1 cellular context compared by ENCODE assay signal in the genomic region with DNA sequence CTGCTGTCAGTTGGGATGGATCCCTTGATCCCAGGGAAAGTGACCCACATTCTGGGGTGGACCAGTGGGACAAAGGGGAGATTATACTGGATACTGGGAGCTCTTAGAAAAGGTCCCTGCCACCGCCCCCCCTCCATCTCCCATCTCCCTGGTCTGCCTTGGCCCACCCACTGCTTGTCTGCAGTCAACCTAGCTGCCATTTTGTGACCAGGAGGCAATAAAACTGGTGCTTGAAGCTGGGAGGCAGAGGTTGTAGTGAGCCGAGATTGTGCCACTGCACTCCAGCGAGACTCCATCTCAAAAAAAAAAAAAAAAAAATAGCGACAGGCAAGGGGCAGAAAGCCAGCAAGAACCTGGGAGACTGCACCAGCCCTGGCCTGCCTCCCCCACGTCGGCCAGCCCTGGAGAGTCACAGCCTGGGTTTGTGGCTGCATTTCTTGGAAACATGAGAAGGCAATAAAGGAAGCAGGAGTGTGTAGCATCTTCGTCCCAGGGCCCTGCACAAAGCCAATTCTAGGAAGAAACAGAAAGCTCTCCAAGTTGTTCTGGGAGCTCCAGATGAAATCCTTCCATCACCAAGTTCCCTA.
A peak's percentile ranks its signal among the peaks of the same experiment; 100 is the strongest.
TF ChIP-seq lines count a peak whose summit lies in the region.

No MANE protein-coding gene starts in this region.

TF ChIP-seq in K562, 482 proteins besides CTCF, POLR2A, EP300 and RAD21 (continued from another document and continues in another):
- TF ChIP-seq, protein P1, sequence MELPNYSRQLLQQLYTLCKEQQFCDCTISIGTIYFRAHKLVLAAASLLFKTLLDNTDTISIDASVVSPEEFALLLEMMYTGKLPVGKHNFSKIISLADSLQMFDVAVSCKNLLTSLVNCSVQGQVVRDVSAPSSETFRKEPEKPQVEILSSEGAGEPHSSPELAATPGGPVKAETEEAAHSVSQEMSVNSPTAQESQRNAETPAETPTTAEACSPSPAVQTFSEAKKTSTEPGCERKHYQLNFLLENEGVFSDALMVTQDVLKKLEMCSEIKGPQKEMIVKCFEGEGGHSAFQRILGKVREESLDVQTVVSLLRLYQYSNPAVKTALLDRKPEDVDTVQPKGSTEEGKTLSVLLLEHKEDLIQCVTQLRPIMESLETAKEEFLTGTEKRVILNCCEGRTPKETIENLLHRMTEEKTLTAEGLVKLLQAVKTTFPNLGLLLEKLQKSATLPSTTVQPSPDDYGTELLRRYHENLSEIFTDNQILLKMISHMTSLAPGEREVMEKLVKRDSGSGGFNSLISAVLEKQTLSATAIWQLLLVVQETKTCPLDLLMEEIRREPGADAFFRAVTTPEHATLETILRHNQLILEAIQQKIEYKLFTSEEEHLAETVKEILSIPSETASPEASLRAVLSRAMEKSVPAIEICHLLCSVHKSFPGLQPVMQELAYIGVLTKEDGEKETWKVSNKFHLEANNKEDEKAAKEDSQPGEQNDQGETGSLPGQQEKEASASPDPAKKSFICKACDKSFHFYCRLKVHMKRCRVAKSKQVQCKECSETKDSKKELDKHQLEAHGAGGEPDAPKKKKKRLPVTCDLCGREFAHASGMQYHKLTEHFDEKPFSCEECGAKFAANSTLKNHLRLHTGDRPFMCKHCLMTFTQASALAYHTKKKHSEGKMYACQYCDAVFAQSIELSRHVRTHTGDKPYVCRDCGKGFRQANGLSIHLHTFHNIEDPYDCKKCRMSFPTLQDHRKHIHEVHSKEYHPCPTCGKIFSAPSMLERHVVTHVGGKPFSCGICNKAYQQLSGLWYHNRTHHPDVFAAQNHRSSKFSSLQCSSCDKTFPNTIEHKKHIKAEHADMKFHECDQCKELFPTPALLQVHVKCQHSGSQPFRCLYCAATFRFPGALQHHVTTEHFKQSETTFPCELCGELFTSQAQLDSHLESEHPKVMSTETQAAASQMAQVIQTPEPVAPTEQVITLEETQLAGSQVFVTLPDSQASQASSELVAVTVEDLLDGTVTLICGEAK (IDR thresholded peaks at IDR 0.05): no peak
- TF ChIP-seq, protein P1 (CRISPR knock-in tag; IDR thresholded peaks at IDR 0.05): no peak
- TF ChIP-seq ILK (tag; IDR thresholded peaks at IDR 0.05; ENCODE audit: borderline replicate concordance, low read depth) (no peak), COPS2 (conservative IDR thresholded peaks at IDR 0.05) (no peak), KLF10 (CRISPR knock-in tag; IDR thresholded peaks at IDR 0.05) (no peak), HDAC3 (IDR thresholded peaks at IDR 0.05; ENCODE audit: borderline replicate concordance, partially characterized antibody) (no peak), SMARCA4 (IDR thresholded peaks at IDR 0.05) (peak; percentile 81), TFAM (CRISPR knock-in tag; conservative IDR thresholded peaks at IDR 0.05) (no peak), ZNF263 (CRISPR knock-in tag; IDR thresholded peaks at IDR 0.05; ENCODE audit: borderline replicate concordance) (no peak), NEUROD1 (IDR thresholded peaks at IDR 0.05; ENCODE audit: borderline replicate concordance, low read depth, low read length, partially characterized antibody) (peak; percentile 46), ZNF41 (CRISPR knock-in tag; conservative IDR thresholded peaks at IDR 0.05) (no peak), RBBP5 (IDR thresholded peaks at IDR 0.05; ENCODE audit: borderline replicate concordance, insufficient read depth, low read length, poor library complexity, severe bottlenecking) (peak; percentile 52), SMAD1 (IDR thresholded peaks at IDR 0.05; ENCODE audit: low read depth, low read length, partially characterized antibody) (no peak), RBM15 (IDR thresholded peaks at IDR 0.05; ENCODE audit: insufficient read depth, low read length) (no peak), SOX6 (IDR thresholded peaks at IDR 0.05) (peak; percentile 67), EHMT2 (IDR thresholded peaks at IDR 0.05) (peak; percentile 23; the same call in 1 of the 2 replicates), KLF16 (IDR thresholded peaks at IDR 0.05) (peak; percentile 54; the same call in 1 of the 2 replicates), FOSL1 (tag; conservative IDR thresholded peaks at IDR 0.05) (peak; percentile 41; the same call in 1 of the 2 replicates), NCOA2 (IDR thresholded peaks at IDR 0.05; ENCODE audit: partially characterized antibody in 2 of 2) (no peak), ZNF316 (IDR thresholded peaks at IDR 0.05) (peak; percentile 63), RFX5 (IDR thresholded peaks at IDR 0.05; ENCODE audit: low read depth, low read length) (no peak), ZFP1 (CRISPR knock-in tag; IDR thresholded peaks at IDR 0.05) (no peak), CEBPG (CRISPR knock-in tag; IDR thresholded peaks at IDR 0.05) (no peak), CEBPG (tag; conservative IDR thresholded peaks at IDR 0.05 in 1 of 2, IDR thresholded peaks at IDR 0.05 in 1 of 2) (no peak), ZNF584 (CRISPR knock-in tag; IDR thresholded peaks at IDR 0.05; ENCODE audit: low read depth) (no peak), ARID2 (IDR thresholded peaks at IDR 0.05) (no peak), ZNF668 (CRISPR knock-in tag; IDR thresholded peaks at IDR 0.05) (no peak)
- TF ChIP-seq, protein P2, sequence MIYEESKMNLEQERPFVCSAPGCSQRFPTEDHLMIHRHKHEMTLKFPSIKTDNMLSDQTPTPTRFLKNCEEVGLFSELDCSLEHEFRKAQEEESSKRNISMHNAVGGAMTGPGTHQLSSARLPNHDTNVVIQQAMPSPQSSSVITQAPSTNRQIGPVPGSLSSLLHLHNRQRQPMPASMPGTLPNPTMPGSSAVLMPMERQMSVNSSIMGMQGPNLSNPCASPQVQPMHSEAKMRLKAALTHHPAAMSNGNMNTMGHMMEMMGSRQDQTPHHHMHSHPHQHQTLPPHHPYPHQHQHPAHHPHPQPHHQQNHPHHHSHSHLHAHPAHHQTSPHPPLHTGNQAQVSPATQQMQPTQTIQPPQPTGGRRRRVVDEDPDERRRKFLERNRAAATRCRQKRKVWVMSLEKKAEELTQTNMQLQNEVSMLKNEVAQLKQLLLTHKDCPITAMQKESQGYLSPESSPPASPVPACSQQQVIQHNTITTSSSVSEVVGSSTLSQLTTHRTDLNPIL (CRISPR knock-in tag; IDR thresholded peaks at IDR 0.05): no peak
- TF ChIP-seq, protein P3, sequence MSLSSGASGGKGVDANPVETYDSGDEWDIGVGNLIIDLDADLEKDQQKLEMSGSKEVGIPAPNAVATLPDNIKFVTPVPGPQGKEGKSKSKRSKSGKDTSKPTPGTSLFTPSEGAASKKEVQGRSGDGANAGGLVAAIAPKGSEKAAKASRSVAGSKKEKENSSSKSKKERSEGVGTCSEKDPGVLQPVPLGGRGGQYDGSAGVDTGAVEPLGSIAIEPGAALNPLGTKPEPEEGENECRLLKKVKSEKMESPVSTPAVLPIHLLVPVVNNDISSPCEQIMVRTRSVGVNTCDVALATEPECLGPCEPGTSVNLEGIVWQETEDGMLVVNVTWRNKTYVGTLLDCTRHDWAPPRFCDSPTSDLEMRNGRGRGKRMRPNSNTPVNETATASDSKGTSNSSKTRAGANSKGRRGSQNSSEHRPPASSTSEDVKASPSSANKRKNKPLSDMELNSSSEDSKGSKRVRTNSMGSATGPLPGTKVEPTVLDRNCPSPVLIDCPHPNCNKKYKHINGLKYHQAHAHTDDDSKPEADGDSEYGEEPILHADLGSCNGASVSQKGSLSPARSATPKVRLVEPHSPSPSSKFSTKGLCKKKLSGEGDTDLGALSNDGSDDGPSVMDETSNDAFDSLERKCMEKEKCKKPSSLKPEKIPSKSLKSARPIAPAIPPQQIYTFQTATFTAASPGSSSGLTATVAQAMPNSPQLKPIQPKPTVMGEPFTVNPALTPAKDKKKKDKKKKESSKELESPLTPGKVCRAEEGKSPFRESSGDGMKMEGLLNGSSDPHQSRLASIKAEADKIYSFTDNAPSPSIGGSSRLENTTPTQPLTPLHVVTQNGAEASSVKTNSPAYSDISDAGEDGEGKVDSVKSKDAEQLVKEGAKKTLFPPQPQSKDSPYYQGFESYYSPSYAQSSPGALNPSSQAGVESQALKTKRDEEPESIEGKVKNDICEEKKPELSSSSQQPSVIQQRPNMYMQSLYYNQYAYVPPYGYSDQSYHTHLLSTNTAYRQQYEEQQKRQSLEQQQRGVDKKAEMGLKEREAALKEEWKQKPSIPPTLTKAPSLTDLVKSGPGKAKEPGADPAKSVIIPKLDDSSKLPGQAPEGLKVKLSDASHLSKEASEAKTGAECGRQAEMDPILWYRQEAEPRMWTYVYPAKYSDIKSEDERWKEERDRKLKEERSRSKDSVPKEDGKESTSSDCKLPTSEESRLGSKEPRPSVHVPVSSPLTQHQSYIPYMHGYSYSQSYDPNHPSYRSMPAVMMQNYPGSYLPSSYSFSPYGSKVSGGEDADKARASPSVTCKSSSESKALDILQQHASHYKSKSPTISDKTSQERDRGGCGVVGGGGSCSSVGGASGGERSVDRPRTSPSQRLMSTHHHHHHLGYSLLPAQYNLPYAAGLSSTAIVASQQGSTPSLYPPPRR (CRISPR knock-in tag; IDR thresholded peaks at IDR 0.05; ENCODE audit: borderline replicate concordance): no peak
- TF ChIP-seq, protein P4, sequence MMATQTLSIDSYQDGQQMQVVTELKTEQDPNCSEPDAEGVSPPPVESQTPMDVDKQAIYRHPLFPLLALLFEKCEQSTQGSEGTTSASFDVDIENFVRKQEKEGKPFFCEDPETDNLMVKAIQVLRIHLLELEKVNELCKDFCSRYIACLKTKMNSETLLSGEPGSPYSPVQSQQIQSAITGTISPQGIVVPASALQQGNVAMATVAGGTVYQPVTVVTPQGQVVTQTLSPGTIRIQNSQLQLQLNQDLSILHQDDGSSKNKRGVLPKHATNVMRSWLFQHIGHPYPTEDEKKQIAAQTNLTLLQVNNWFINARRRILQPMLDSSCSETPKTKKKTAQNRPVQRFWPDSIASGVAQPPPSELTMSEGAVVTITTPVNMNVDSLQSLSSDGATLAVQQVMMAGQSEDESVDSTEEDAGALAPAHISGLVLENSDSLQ (IDR thresholded peaks at IDR 0.05): peak; percentile 24; the same call in 1 of the 2 replicates
- TF ChIP-seq, protein P5, sequence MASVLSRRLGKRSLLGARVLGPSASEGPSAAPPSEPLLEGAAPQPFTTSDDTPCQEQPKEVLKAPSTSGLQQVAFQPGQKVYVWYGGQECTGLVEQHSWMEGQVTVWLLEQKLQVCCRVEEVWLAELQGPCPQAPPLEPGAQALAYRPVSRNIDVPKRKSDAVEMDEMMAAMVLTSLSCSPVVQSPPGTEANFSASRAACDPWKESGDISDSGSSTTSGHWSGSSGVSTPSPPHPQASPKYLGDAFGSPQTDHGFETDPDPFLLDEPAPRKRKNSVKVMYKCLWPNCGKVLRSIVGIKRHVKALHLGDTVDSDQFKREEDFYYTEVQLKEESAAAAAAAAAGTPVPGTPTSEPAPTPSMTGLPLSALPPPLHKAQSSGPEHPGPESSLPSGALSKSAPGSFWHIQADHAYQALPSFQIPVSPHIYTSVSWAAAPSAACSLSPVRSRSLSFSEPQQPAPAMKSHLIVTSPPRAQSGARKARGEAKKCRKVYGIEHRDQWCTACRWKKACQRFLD (CRISPR knock-in tag; IDR thresholded peaks at IDR 0.05): no peak
- TF ChIP-seq, protein P6, sequence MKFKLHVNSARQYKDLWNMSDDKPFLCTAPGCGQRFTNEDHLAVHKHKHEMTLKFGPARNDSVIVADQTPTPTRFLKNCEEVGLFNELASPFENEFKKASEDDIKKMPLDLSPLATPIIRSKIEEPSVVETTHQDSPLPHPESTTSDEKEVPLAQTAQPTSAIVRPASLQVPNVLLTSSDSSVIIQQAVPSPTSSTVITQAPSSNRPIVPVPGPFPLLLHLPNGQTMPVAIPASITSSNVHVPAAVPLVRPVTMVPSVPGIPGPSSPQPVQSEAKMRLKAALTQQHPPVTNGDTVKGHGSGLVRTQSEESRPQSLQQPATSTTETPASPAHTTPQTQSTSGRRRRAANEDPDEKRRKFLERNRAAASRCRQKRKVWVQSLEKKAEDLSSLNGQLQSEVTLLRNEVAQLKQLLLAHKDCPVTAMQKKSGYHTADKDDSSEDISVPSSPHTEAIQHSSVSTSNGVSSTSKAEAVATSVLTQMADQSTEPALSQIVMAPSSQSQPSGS (CRISPR knock-in tag; IDR thresholded peaks at IDR 0.05): no peak
- TF ChIP-seq, protein P7, sequence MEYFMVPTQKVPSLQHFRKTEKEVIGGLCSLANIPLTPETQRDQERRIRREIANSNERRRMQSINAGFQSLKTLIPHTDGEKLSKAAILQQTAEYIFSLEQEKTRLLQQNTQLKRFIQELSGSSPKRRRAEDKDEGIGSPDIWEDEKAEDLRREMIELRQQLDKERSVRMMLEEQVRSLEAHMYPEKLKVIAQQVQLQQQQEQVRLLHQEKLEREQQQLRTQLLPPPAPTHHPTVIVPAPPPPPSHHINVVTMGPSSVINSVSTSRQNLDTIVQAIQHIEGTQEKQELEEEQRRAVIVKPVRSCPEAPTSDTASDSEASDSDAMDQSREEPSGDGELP (CRISPR knock-in tag; IDR thresholded peaks at IDR 0.05; ENCODE audit: borderline replicate concordance): peak; percentile 73
- TF ChIP-seq, protein P8, sequence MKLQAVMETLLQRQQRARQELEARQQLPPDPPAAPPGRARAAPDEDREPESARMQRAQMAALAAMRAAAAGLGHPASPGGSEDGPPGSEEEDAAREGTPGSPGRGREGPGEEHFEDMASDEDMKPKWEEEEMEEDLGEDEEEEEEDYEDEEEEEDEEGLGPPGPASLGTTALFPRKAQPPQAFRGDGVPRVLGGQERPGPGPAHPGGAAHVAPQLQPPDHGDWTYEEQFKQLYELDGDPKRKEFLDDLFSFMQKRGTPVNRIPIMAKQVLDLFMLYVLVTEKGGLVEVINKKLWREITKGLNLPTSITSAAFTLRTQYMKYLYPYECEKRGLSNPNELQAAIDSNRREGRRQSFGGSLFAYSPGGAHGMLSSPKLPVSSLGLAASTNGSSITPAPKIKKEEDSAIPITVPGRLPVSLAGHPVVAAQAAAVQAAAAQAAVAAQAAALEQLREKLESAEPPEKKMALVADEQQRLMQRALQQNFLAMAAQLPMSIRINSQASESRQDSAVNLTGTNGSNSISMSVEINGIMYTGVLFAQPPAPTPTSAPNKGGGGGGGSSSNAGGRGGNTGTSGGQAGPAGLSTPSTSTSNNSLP (IDR thresholded peaks at IDR 0.05; ENCODE audit: borderline replicate concordance, low read depth, low read length): no peak
